21 cellular contexts compared by ENCODE assay signal in the genomic region with DNA sequence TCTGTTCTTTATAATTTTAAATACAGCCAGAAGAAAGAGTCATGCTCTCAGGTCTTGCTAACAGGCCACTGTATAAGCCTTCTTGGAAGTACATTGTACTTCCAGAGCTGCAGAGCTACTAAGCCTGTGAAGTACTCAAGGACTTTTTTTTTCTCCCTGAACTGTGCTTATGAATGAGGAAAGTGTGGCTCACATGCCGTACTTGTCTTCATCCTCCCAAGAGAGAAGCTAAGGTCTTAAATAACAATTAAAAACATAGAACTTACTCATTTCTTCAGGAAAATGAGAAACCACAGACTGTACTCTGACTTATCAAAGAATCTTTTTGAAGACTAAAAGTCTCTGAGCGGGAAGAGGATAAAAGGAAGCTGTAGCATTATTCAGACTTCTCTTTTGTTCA.
DNase-seq lines count a peak whose midpoint lies in the region; ATAC-seq and TF ChIP-seq lines count a peak whose summit lies in the region.
"Had no signal": no experiment of that assay in that cellular context is flagged by ENCODE, and none has a peak within 500 bp of the region (broad histone marks: within the 10 kb centered on the region; RNA-seq: fewer than 3 reads in every experiment).

No MANE protein-coding gene starts in this region.

- intact Hi-C loops in MCF 10A (cut with micrococcal nuclease), result no loop called here

- BruUV-seq in MCF 10A (replicated peaks; lab: Mats Ljungman, UMichigan), result no TSS peak

- POLR2A ChIA-PET in MCF 10A (lab: Yijun Ruan, JAX), result interaction anchor here (0.7 to 1.3 kb wide), 3 partner anchors 33 to 39 kb away, joined by 3 to 5 read pairs (median 3); no protein-coding TSS in a partner anchor

- H3K36me3 ChIP-seq in BLaER1 (no peaks in the 10 kb centered on the region), SK-N-MC (ENCODE audit: insufficient read depth, low read length) (no peaks in the 10 kb centered on the region)
- H3K36me3 ChIP-seq: BE2C had no signal

- H3K9ac ChIP-seq in BLaER1 (no peak overlapping the region), SK-N-MC (ENCODE audit: insufficient read length) (no peak overlapping the region)

- H3K27ac ChIP-seq in BLaER1, result no peak overlapping the region
- no peak overlapping the region for H3K27ac ChIP-seq in SK-N-MC
- H3K27ac ChIP-seq: 22Rv1 had no signal

- no peak overlapping the region for H3K27ac Mint-ChIP-seq in MCF 10A (ENCODE audit: low read depth, unreplicated experiment)
- no peak overlapping the region for H3K27ac Mint-ChIP-seq in activated naive CD8-positive, alpha-beta T cell treated with anti-CD3 and anti-CD28 coated beads, Interleukin-2, amount 50 U/mL, for 24 hours
- H3K27ac Mint-ChIP-seq: CD4-positive, CD25-positive, alpha-beta regulatory T cell had no signal

- H3K36me3 Mint-ChIP-seq in MCF 10A (ENCODE audit: insufficient read depth, unreplicated experiment), result no peaks in the 10 kb centered on the region
- H3K36me3 Mint-ChIP-seq in activated naive CD8-positive, alpha-beta T cell treated with anti-CD3 and anti-CD28 coated beads, Interleukin-2, amount 50 U/mL, for 24 hours (ENCODE audit: low read depth), result no peaks in the 10 kb centered on the region
- H3K36me3 Mint-ChIP-seq: CD4-positive, CD25-positive, alpha-beta regulatory T cell had no signal

- H3K4me2 ChIP-seq in BLaER1, result peak overlapping the region; percentile 57

- H3K4me3 ChIP-seq in BLaER1 (no peak overlapping the region), SK-N-MC (no peak overlapping the region)

- CTCF ChIA-PET in MCF 10A (lab: Yijun Ruan, JAX), result interaction anchor here (0.9 kb wide), 1 partner anchor 187 kb away, joined by 3 read pairs; no protein-coding TSS in a partner anchor

- ATAC-seq in HG03439 (IDR thresholded peaks at IDR 0.05; ENCODE audit: unreplicated experiment), result no peak
- ATAC-seq in activated naive CD8-positive, alpha-beta T cell treated with anti-CD3 and anti-CD28 coated beads, Interleukin-2, amount 50 U/mL, for 24 hours, result no peak
- ATAC-seq: HCT116, PC-3, Right ventricle myocardium inferior had no signal

- H3K27me3 Mint-ChIP-seq in MCF 10A (ENCODE audit: insufficient read depth, unreplicated experiment), result no peaks in the 10 kb centered on the region
- H3K27me3 Mint-ChIP-seq in activated naive CD8-positive, alpha-beta T cell treated with anti-CD3 and anti-CD28 coated beads, Interleukin-2, amount 50 U/mL, for 24 hours, result no peaks in the 10 kb centered on the region
- H3K27me3 Mint-ChIP-seq: CD4-positive, CD25-positive, alpha-beta regulatory T cell had no signal

- DNase-seq in SK-N-MC (ENCODE audit: low read depth, low spot score) (peak; percentile 10), dermis blood vessel endothelial cell (peak; percentile 32), iris pigment epithelial cell (ENCODE audit: low read depth) (peak; percentile 5), MCF 10A (ENCODE audit: unreplicated experiment) (no peak)
- DNase-seq in activated naive CD8-positive, alpha-beta T cell treated with anti-CD3 and anti-CD28 coated beads, Interleukin-2, amount 50 U/mL, for 24 hours, result no peak
- DNase-seq: ACHN; BE2C; CD4-positive, CD25-positive, alpha-beta regulatory T cell; MV-4-11; NCI-H1105; NCI-H1436 treated with DMSO at 0.1 percent for 48 hours; NCI-H187 treated with DMSO at 0.1 percent for 48 hours; NCI-H2171 treated with DMSO at 0.1 percent for 48 hours; NCI-H524; NCI-H748 treated with DMSO at 0.1 percent for 48 hours; PC-3 had no signal

- peaks cover 8% of the 10 kb centered on the region for H3K9me3 Mint-ChIP-seq in MCF 10A (ENCODE audit: unreplicated experiment)
- no peaks in the 10 kb centered on the region for H3K9me3 Mint-ChIP-seq in activated naive CD8-positive, alpha-beta T cell treated with anti-CD3 and anti-CD28 coated beads, Interleukin-2, amount 50 U/mL, for 24 hours

- peaks cover 6% of the 10 kb centered on the region for H3K4me1 Mint-ChIP-seq in MCF 10A (ENCODE audit: insufficient read depth, unreplicated experiment)
- H3K4me1 Mint-ChIP-seq in activated naive CD8-positive, alpha-beta T cell treated with anti-CD3 and anti-CD28 coated beads, Interleukin-2, amount 50 U/mL, for 24 hours, result no peaks in the 10 kb centered on the region
- H3K4me1 Mint-ChIP-seq: CD4-positive, CD25-positive, alpha-beta regulatory T cell had no signal

- H3K27me3 ChIP-seq in BLaER1, result no peaks in the 10 kb centered on the region
- H3K27me3 ChIP-seq: BE2C had no signal

- no peaks in the 10 kb centered on the region for H4K20me1 ChIP-seq in BLaER1

- peaks cover 19% of the 10 kb centered on the region for H3K4me1 ChIP-seq in BLaER1

- H3K4me3 Mint-ChIP-seq in MCF 10A (ENCODE audit: unreplicated experiment), result no peak overlapping the region
- no peak overlapping the region for H3K4me3 Mint-ChIP-seq in activated naive CD8-positive, alpha-beta T cell treated with anti-CD3 and anti-CD28 coated beads, Interleukin-2, amount 50 U/mL, for 24 hours
- H3K4me3 Mint-ChIP-seq: CD4-positive, CD25-positive, alpha-beta regulatory T cell had no signal

- H3K9me3 ChIP-seq in BLaER1, result no peaks in the 10 kb centered on the region
- H3K9me3 ChIP-seq in SK-N-MC (ENCODE audit: low read depth, low read length), result no peaks in the 10 kb centered on the region
- H3K9me3 ChIP-seq: BE2C had no signal

- no peak for TF ChIP-seq CTCF in MCF 10A (IDR thresholded peaks at IDR 0.05; ENCODE audit: unreplicated experiment)

Comparison
In these comparisons a context has a peak if more than half of its experiments do, and no peak if none do; other contexts are left out.
1. DNase-seq: peak in SK-N-MC (single experiment), dermis blood vessel endothelial cell (single experiment) and iris pigment epithelial cell (single experiment); none in MCF 10A (single experiment) and activated naive CD8-positive, alpha-beta T cell treated with anti-CD3 and anti-CD28 coated beads, Interleukin-2, amount 50 U/mL, for 24 hours (single experiment).